8 cellular contexts compared by ENCODE assay signal in the genomic region with DNA sequence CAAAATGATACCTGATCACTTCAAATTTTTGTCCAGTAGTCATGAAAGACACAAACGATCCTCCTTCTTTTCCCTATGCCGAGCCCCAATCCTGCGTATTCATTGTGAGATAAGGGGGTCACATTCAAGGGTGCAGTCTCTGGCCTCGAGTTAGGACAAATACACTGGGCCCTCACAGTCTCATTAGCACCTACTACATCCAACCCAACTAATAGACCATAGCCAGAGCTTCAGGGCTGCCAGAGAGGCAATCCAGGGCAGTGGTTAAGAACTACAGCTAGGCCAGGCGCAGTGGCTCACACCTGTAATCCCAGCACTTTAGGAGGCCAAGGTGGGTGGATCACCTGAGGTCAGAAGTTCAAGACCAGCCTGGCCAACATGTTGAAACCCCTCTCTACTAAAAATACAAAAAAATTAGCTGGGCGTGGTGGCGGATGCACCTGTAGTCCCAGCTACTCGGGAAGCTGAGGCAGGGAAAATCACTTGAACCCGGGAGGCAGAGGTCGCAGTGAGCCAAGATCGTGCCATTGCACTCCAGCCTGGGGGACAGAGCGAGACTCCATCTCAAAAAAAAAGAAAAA. TPM values are rescaled to one million over a fixed set of nuclear protein-coding genes. Genes with fewer than 3 reads are reported as not detected.
DNase-seq lines count a peak whose midpoint lies in the region; ATAC-seq and TF ChIP-seq lines count a peak whose summit lies in the region.
"Not testable (repeated sequence)": the region's sequence is repeated elsewhere in the genome, so short reads cannot be mapped to it uniquely, and the experiment has no call there.

No MANE protein-coding gene starts in this region.

- H2AK9ac ChIP-seq in IMR-90 (replicated peaks; ENCODE audit: low read depth, low read length, poor library complexity), result not testable (repeated sequence)

- H2AFZ ChIP-seq in IMR-90 (replicated peaks; ENCODE audit: low read length, poor library complexity); hepatocyte: not testable (repeated sequence)

- H3K9me3 Mint-ChIP-seq in Caco-2 (ENCODE audit: unreplicated experiment); WTC11; mesothelial cell of epicardium: not testable (repeated sequence)

- in situ Hi-C loops in IMR-90 (cut with MboI; ENCODE audit: low sequenced_read_pairs), result not testable (repeated sequence)

- not testable (repeated sequence) for TF ChIP-seq EP300 in sigmoid colon (IDR thresholded peaks at IDR 0.05)

- not testable (repeated sequence) for H3K36me3 ChIP-seq in Caco-2 (ENCODE audit: control insufficient read depth, insufficient read depth, low read length); IMR-90 (ENCODE audit: control insufficient read depth, insufficient read depth, low read length); hepatocyte (replicated peaks; ENCODE audit: insufficient read depth, low read depth); sigmoid colon; upper lobe of right lung

- H4K20me1 ChIP-seq in IMR-90 (ENCODE audit: insufficient read depth, low read length); hepatocyte (ENCODE audit: insufficient read depth, poor library complexity, severe bottlenecking): not testable (repeated sequence)

- H3K27me3 ChIP-seq in Caco-2 (replicated peaks; ENCODE audit: control insufficient read depth, insufficient read depth, low read length); IMR-90 (ENCODE audit: control insufficient read depth, insufficient read depth, low read length); hepatocyte; sigmoid colon; upper lobe of right lung: not testable (repeated sequence)

- peak overlapping the region; percentile 59; the same call in 1 of the 2 replicates for H2BK20ac ChIP-seq in IMR-90 (ENCODE audit: low read depth, low read length)

- H3K27ac ChIP-seq in IMR-90 (ENCODE audit: insufficient read depth, low read length), result not testable (repeated sequence)
- H3K27ac ChIP-seq in hepatocyte (peak overlapping the region; percentile 88), sigmoid colon (peak overlapping the region; percentile 86 to 97 (median 93)), upper lobe of right lung (peak overlapping the region; percentile 40)

- BruUV-seq in Caco-2 (replicated peaks; lab: Mats Ljungman, UMichigan); IMR-90 (replicated peaks; lab: Mats Ljungman, UMichigan): not testable (repeated sequence)

- not testable (repeated sequence) for H3K9me2 ChIP-seq in hepatocyte (replicated peaks; ENCODE audit: insufficient read depth)

- not testable (repeated sequence) for H3K4me2 ChIP-seq in IMR-90 (ENCODE audit: low read depth, low read length)
- peak overlapping the region; percentile 15 for H3K4me2 ChIP-seq in hepatocyte

- WGBS in IMR-90 (ENCODE audit: extremely low coverage in 2 of 2, insufficient read length in 1 of 2), 2 experiments, result no CpG with 5 or more reads among the region's 12 CpGs
- 84% methylated on average over 12 of the region's 12 CpGs for WGBS in hepatocyte (ENCODE audit: low lambda C conversion rate, missing lambda C conversion rate)
- 93 to 95% methylated on average over 12 of the region's 12 CpGs for WGBS in sigmoid colon, 2 donors

- not testable (repeated sequence) for H3K56ac ChIP-seq in IMR-90 (ENCODE audit: extremely low read depth, insufficient read depth, low read length)

- peak overlapping the region; percentile 91; the same call in 2 of the 3 replicates for H2BK15ac ChIP-seq in IMR-90 (ENCODE audit: low read depth, low read length)

- H3K9me3 ChIP-seq in Caco-2; IMR-90 (ENCODE audit: control insufficient read depth, insufficient read depth, low read length); hepatocyte (ENCODE audit: low read depth); sigmoid colon; upper lobe of right lung: not testable (repeated sequence)

- POLR2A ChIA-PET in Caco-2 (lab: Charles Lee) (interaction anchor here (0.6 to 1.7 kb wide), 4 partner anchors 8 to 18 kb away, joined by 5 to 27 read pairs (median 8); no protein-coding TSS in a partner anchor), WTC11 (lab: Charles Lee) (interaction anchor here (0.6 to 3.1 kb wide), 4 partner anchors 7 to 225 kb away, joined by 4 to 21 read pairs (median 14); a partner anchor contains a TSS)
- POLR2A ChIA-PET in IMR-90 (lab: Charles Lee; ENCODE audit: unreplicated experiment), result not testable (repeated sequence)

- not testable (repeated sequence) for ATAC-seq in IMR-90 (ENCODE audit: low read depth); WTC11; upper lobe of right lung

- dilution Hi-C loops in IMR-90 (cut with HindIII; ENCODE audit: low sequenced_read_pairs, unreplicated experiment), result not testable (repeated sequence)

- TF ChIP-seq CTCF in Caco-2 (IDR thresholded peaks at IDR 0.05; ENCODE audit: insufficient read depth in 1 of 2, low read depth in 1 of 2, low read length in 1 of 2, severe bottlenecking in 1 of 2, unreplicated experiment in 1 of 2); IMR-90 (conservative IDR thresholded peaks at IDR 0.05; ENCODE audit: low read depth, low read length); WTC11 (IDR thresholded peaks at IDR 0.05); hepatocyte (IDR thresholded peaks at IDR 0.05; ENCODE audit: poor library complexity); mesothelial cell of epicardium (IDR thresholded peaks at IDR 0.05; ENCODE audit: unreplicated experiment); sigmoid colon (IDR thresholded peaks at IDR 0.05); upper lobe of right lung (IDR thresholded peaks at IDR 0.05): not testable (repeated sequence)

- peak overlapping the region; percentile 77 for H3K4me3 Mint-ChIP-seq in Caco-2 (ENCODE audit: unreplicated experiment)
- not testable (repeated sequence) for H3K4me3 Mint-ChIP-seq in WTC11, mesothelial cell of epicardium

- H3K14ac ChIP-seq in IMR-90 (replicated peaks; ENCODE audit: low read depth, low read length), result peak overlapping the region; percentile 28; the same call in 1 of the 2 replicates

- not testable (repeated sequence) for H3K9me1 ChIP-seq in IMR-90 (ENCODE audit: insufficient read depth, low read length)

- H3K9ac ChIP-seq in IMR-90 (ENCODE audit: low read depth, low read length), result not testable (repeated sequence)

- H3K79me1 ChIP-seq in IMR-90 (ENCODE audit: low read depth in 1 of 2, low read length in 2 of 2), result not testable (repeated sequence)

- H2BK120ac ChIP-seq in IMR-90 (ENCODE audit: low read depth, low read length), result peak overlapping the region; percentile 51; the same call in 1 of the 2 replicates

- H3K27me3 Mint-ChIP-seq in Caco-2 (ENCODE audit: insufficient read depth, unreplicated experiment); WTC11 (ENCODE audit: low read depth); mesothelial cell of epicardium (ENCODE audit: low read depth): not testable (repeated sequence)

- H2BK5ac ChIP-seq in IMR-90 (ENCODE audit: low read depth, low read length, poor library complexity, severe bottlenecking), result not testable (repeated sequence)

- peaks cover 36% of the 10 kb centered on the region for H3K36me3 Mint-ChIP-seq in Caco-2 (ENCODE audit: insufficient read depth, unreplicated experiment)
- H3K36me3 Mint-ChIP-seq in WTC11, mesothelial cell of epicardium: not testable (repeated sequence)

- H4K91ac ChIP-seq in IMR-90 (ENCODE audit: insufficient read depth, low read depth, low read length), result peak overlapping the region; percentile 62; the same call in 1 of the 2 replicates

- TF ChIP-seq RAD21 in IMR-90 (IDR thresholded peaks at IDR 0.05; ENCODE audit: low read length), result not testable (repeated sequence)

- not testable (repeated sequence) for H3K4me3 ChIP-seq in Caco-2 (ENCODE audit: low read depth, low read length); IMR-90 (ENCODE audit: insufficient read depth, low read depth, low read length); hepatocyte; sigmoid colon; upper lobe of right lung

- not testable (repeated sequence) for H4K8ac ChIP-seq in IMR-90 (ENCODE audit: low read depth in 2 of 2, low read length in 2 of 2)

- H4K5ac ChIP-seq in IMR-90 (ENCODE audit: low read depth, low read length), result not testable (repeated sequence)

- CTCF ChIA-PET in Caco-2 (lab: Charles Lee) (interaction anchor here (1.3 to 1.5 kb wide), 3 partner anchors 32 to 100 kb away, joined by 3 to 7 read pairs (median 6); no protein-coding TSS in a partner anchor), IMR-90 (lab: Yijun Ruan, JAX) (interaction anchor here (0.6 to 1.0 kb wide), 2 partner anchors 15 to 43 kb away, joined by 3 read pairs; no protein-coding TSS in a partner anchor), WTC11 (lab: Charles Lee) (interaction anchor here (1.3 to 1.9 kb wide), 5 partner anchors 8 to 99 kb away, joined by 3 to 7 read pairs (median 7); a partner anchor contains a TSS)

- H3K18ac ChIP-seq in IMR-90 (ENCODE audit: low read depth, low read length), result peak overlapping the region; percentile 20; the same call in 1 of the 2 replicates

- H3K27ac Mint-ChIP-seq in Caco-2 (ENCODE audit: unreplicated experiment) (peak overlapping the region; percentile 97), WTC11 (peak overlapping the region; percentile 97), mesothelial cell of epicardium (peak overlapping the region; percentile 92)

- not testable (repeated sequence) for H3K79me2 ChIP-seq in hepatocyte

- peak overlapping the region; percentile 53 for H3K4ac ChIP-seq in IMR-90 (ENCODE audit: low read depth, low read length)

- H3K23ac ChIP-seq in IMR-90 (ENCODE audit: low read depth, low read length), result not testable (repeated sequence)

- not testable (repeated sequence) for TF ChIP-seq POLR2A in IMR-90 (IDR thresholded peaks at IDR 0.05; ENCODE audit: low read depth, low read length); sigmoid colon (IDR thresholded peaks at IDR 0.05)
- TF ChIP-seq POLR2A in erythroblast (IDR thresholded peaks at IDR 0.05; ENCODE audit: low read length), result peak; percentile 1

- peak overlapping the region; percentile 83 for H2AK5ac ChIP-seq in IMR-90 (ENCODE audit: low read depth, low read length)

- H3K4me1 ChIP-seq in Caco-2 (peaks cover 67% of the 10 kb centered on the region), IMR-90 (ENCODE audit: control insufficient read depth, insufficient read depth, low read length) (peaks cover 22% of the 10 kb centered on the region), hepatocyte (ENCODE audit: insufficient read depth) (peaks cover 70% of the 10 kb centered on the region), sigmoid colon (peaks cover 0 to 65% (median 41%) of the 10 kb centered on the region in 4 donors), upper lobe of right lung (peaks cover 34% of the 10 kb centered on the region)

- H3K4me1 Mint-ChIP-seq in Caco-2 (ENCODE audit: low read depth, unreplicated experiment) (peaks cover 52% of the 10 kb centered on the region), WTC11 (peaks cover 78% of the 10 kb centered on the region), mesothelial cell of epicardium (peaks cover 60% of the 10 kb centered on the region)

- intact Hi-C loops in Caco-2 (cut with micrococcal nuclease; ENCODE audit: unreplicated experiment), result loop anchor here (1.0 kb wide), 4 partner anchors 8 to 70 kb away; no protein-coding TSS in a partner anchor
- intact Hi-C loops in IMR-90 (cut with micrococcal nuclease); upper lobe of right lung (cut with DNase I): not testable (repeated sequence)
- intact Hi-C loops in sigmoid colon (cut with DNase I), result loop anchor here (1.0 to 2.0 kb wide), 2 partner anchors 26 to 70 kb away; no protein-coding TSS in a partner anchor

- DNase-seq in Caco-2; IMR-90; WTC11 (ENCODE audit: low spot score); erythroblast (lab: John Stamatoyannopoulos, UW); hepatocyte (ENCODE audit: low spot score); mesothelial cell of epicardium (ENCODE audit: low spot score in 2 of 2, unreplicated experiment in 2 of 2); sigmoid colon; upper lobe of right lung: not testable (repeated sequence)

RNA-seq across cellular contexts. Expression of a gene that starts 41.0 kb away (rescaled TPM):
- total RNA-seq in Caco-2 (2022) (43.8 and 48.3 TPM in 2 replicates), IMR-90 (2012; rRNA removed) (6.1 and 7.2 TPM in 2 replicates), WTC11 (2021) (64.7 to 81.2 TPM (median 78.1 TPM) in 3 replicates), hepatocyte (71.3 and 81.0 TPM in 2 replicates), mesothelial cell of epicardium (26.2 to 30.3 TPM (median 28.6 TPM) in 3 replicates), sigmoid colon (100 to 1,000 TPM in 1 of 4 donors, 10 to 100 TPM in 3; 17.1 to 103 (median 30.5) TPM), upper lobe of right lung (55.3 TPM)
- polyA plus RNA-seq in IMR-90 (2012; rRNA removed) (12.8 and 18.5 TPM in 2 replicates), hepatocyte (96.6 and 99.1 TPM in 2 replicates), sigmoid colon (10 to 100 TPM; 29.4 to 43.2 (median 40.2) TPM)
- polyA plus RNA-seq in IMR-90 (2012; cell fraction: cytosol; rRNA removed), result 12.2 and 21.8 TPM in 2 replicates
- 50.1 and 73.1 TPM in 2 replicates for polyA plus RNA-seq in IMR-90 (2012; cell fraction: nucleus; rRNA removed; ENCODE audit: low replicate concordance)
